Comparison of ENCODE assay signal across 1 cellular context in genomic region chr2:97663962-97664635, GRCh38.
A peak's percentile ranks its signal among the peaks of the same experiment; 100 is the strongest.
TF ChIP-seq lines count a peak whose summit lies in the region.

Gene ACTR1B (minus strand): TSS chr2:97664044. CDS start chr2:97663890, 154 bp downstream.

TF ChIP-seq in HepG2, 621 proteins besides CTCF, POLR2A, EP300 and RAD21 (continued from another document and continues in another):
- TF ChIP-seq THAP8 (CRISPR knock-in tag; IDR thresholded peaks at IDR 0.05; ENCODE audit: borderline replicate concordance) (no peak), TARDBP (CRISPR knock-in tag; IDR thresholded peaks at IDR 0.05) (peak; percentile 28; the same call in 1 of the 2 replicates), ZNF556 (CRISPR knock-in tag; IDR thresholded peaks at IDR 0.05; ENCODE audit: borderline replicate concordance) (peak; percentile 46; the same call in 1 of the 2 replicates), PAXIP1 (CRISPR knock-in tag; conservative IDR thresholded peaks at IDR 0.05) (peak; percentile 14), ETS1 (CRISPR knock-in tag; IDR thresholded peaks at IDR 0.05) (no peak), ZNF280B (CRISPR knock-in tag; IDR thresholded peaks at IDR 0.05; ENCODE audit: borderline replicate concordance) (no peak), ZMAT3 (CRISPR knock-in tag; conservative IDR thresholded peaks at IDR 0.05) (no peak), ZNF251 (CRISPR knock-in tag; IDR thresholded peaks at IDR 0.05) (no peak; the same call in 1 of the 2 replicates), ZNF660 (CRISPR knock-in tag; IDR thresholded peaks at IDR 0.05; ENCODE audit: borderline replicate concordance, low read depth) (no peak), ELK4 (CRISPR knock-in tag; IDR thresholded peaks at IDR 0.05; ENCODE audit: borderline replicate concordance) (no peak), ARID3A (IDR thresholded peaks at IDR 0.05; ENCODE audit: low read depth, low read length) (peak; percentile 47; the same call in 1 of the 2 replicates), KAT2B (IDR thresholded peaks at IDR 0.05; ENCODE audit: borderline replicate concordance, low read depth, low read length) (no peak), GPBP1L1 (CRISPR knock-in tag; IDR thresholded peaks at IDR 0.05) (no peak), ZNF574 (CRISPR knock-in tag; IDR thresholded peaks at IDR 0.05) (peak; percentile 69), DNMT1 (CRISPR knock-in tag; IDR thresholded peaks at IDR 0.05) (no peak), NFYC (CRISPR knock-in tag; IDR thresholded peaks at IDR 0.05) (peak; percentile 94), ZNF253 (CRISPR knock-in tag; IDR thresholded peaks at IDR 0.05; ENCODE audit: borderline replicate concordance) (no peak), ARID4A (CRISPR knock-in tag; IDR thresholded peaks at IDR 0.05; ENCODE audit: borderline replicate concordance) (peak; percentile 61; the same call in 1 of the 2 replicates), ZNF740 (CRISPR knock-in tag; IDR thresholded peaks at IDR 0.05) (no peak), ZBTB34 (CRISPR knock-in tag; IDR thresholded peaks at IDR 0.05) (no peak), ZNF546 (CRISPR knock-in tag; conservative IDR thresholded peaks at IDR 0.05) (no peak; the same call in 1 of the 2 replicates), NPAS2 (CRISPR knock-in tag; IDR thresholded peaks at IDR 0.05; ENCODE audit: borderline replicate concordance) (no peak), PAX8 (CRISPR knock-in tag; IDR thresholded peaks at IDR 0.05; ENCODE audit: borderline replicate concordance) (peak; percentile 31; the same call in 1 of the 2 replicates), IKZF1 (IDR thresholded peaks at IDR 0.05) (no peak), MLXIP (CRISPR knock-in tag; IDR thresholded peaks at IDR 0.05; ENCODE audit: borderline replicate concordance) (peak; percentile 68; the same call in 1 of the 2 replicates)
